28 cellular contexts compared by ENCODE assay signal in the genomic region with DNA sequence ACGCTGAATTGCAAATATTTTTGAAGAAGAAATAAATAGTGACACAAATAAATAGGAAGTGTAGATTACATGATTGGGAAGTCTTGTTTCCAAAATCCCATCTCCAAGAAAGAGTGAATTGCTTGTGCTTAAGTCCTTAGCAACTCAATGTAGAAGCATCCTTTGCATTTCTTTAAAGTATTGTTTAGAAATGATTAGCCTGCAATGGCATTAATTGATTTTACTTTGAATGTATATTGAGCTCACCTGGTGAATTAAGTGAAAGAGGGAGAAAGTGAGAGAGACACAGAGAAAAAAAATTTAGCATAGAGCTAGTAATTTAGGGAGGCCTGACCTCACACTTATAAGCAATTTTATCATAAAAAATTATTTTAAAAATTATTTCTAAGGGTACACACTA.
"Had no signal": no experiment of that assay in that cellular context is flagged by ENCODE, and none has a peak within 500 bp of the region (broad histone marks: within the 10 kb centered on the region; RNA-seq: fewer than 3 reads in every experiment).

No MANE protein-coding gene starts in this region.

- H3K9me3 ChIP-seq: esophagus muscularis mucosa, gastroesophageal sphincter, heart left ventricle, left lung, right lobe of liver, suprapubic skin, transverse colon, upper lobe of right lung, uterus had no signal

- H3K27me3 Mint-ChIP-seq: naive thymus-derived CD4-positive, alpha-beta T cell; progenitor cell of endocrine pancreas; stimulated activated naive CD8-positive, alpha-beta T cell treated with anti-CD3 and anti-CD28 coated beads, Interleukin-15, amount 100 ng/mL, for 72 hours had no signal

- H3K4me3 Mint-ChIP-seq: naive thymus-derived CD4-positive, alpha-beta T cell; nephron; neural progenitor cell; stimulated activated naive CD8-positive, alpha-beta T cell treated with anti-CD3 and anti-CD28 coated beads, Interleukin-15, amount 100 ng/mL, for 72 hours had no signal

- H3K36me3 ChIP-seq: esophagus muscularis mucosa, gastroesophageal sphincter, heart left ventricle, left lung, neural progenitor cell, right lobe of liver, suprapubic skin, transverse colon, upper lobe of right lung, uterus had no signal

- H3K27me3 ChIP-seq: dorsolateral prefrontal cortex, esophagus muscularis mucosa, foreskin keratinocyte, gastroesophageal sphincter, heart left ventricle, hepatocyte, left lung, neural progenitor cell, right lobe of liver, suprapubic skin, transverse colon, upper lobe of right lung, uterus had no signal

- ATAC-seq: foreskin keratinocyte; gastroesophageal sphincter; heart left ventricle; left lung; naive thymus-derived CD4-positive, alpha-beta T cell; right lobe of liver; stimulated activated naive CD8-positive, alpha-beta T cell treated with anti-CD3 and anti-CD28 coated beads, Interleukin-15, amount 100 ng/mL, for 72 hours; upper lobe of right lung had no signal

- H3K4me1 ChIP-seq: esophagus muscularis mucosa, foreskin keratinocyte, gastroesophageal sphincter, heart left ventricle, left lung, right lobe of liver, suprapubic skin, transverse colon, upper lobe of right lung, uterus had no signal

- H3K36me3 Mint-ChIP-seq: neural progenitor cell had no signal

- H3K27ac Mint-ChIP-seq: naive thymus-derived CD4-positive, alpha-beta T cell; nephron; neural progenitor cell; progenitor cell of endocrine pancreas; stimulated activated naive CD8-positive, alpha-beta T cell treated with anti-CD3 and anti-CD28 coated beads, Interleukin-15, amount 100 ng/mL, for 72 hours had no signal

- H3K27ac ChIP-seq: dorsolateral prefrontal cortex, epithelial cell of prostate, esophagus muscularis mucosa, foreskin keratinocyte, gastroesophageal sphincter, heart left ventricle, hepatocyte, left lung, neural progenitor cell, parathyroid adenoma, right lobe of liver, suprapubic skin, transverse colon, upper lobe of right lung, uterus had no signal

- H3K4me3 ChIP-seq: dorsolateral prefrontal cortex, esophagus muscularis mucosa, gastroesophageal sphincter, heart left ventricle, hepatocyte, left lung, neural progenitor cell, right lobe of liver, suprapubic skin, transverse colon, upper lobe of right lung, uterus had no signal

- DNase-seq: dorsolateral prefrontal cortex; effector CD4-positive, alpha-beta T cell; foreskin keratinocyte; heart left ventricle; kidney; left lung; mammary epithelial cell; mesendoderm; midbrain; naive thymus-derived CD4-positive, alpha-beta T cell; right lobe of liver; small intestine; stimulated activated CD4-positive, alpha-beta T cell treated with anti-CD3 and anti-CD28 coated beads, Interleukin-15, amount 100 ng/mL, for 24 hours; stimulated activated CD4-positive, alpha-beta T cell treated with anti-CD3 and anti-CD28 coated beads, Interleukin-2, amount 100 ng/mL, for 48 hours; stimulated activated naive CD4-positive, alpha-beta T cell; stimulated activated naive CD8-positive, alpha-beta T cell treated with anti-CD3 and anti-CD28 coated beads, Interleukin-15, amount 100 ng/mL, for 72 hours; transverse colon; upper lobe of right lung; uterus had no signal

- H3K4me1 Mint-ChIP-seq: naive thymus-derived CD4-positive, alpha-beta T cell; nephron; neural progenitor cell; stimulated activated naive CD8-positive, alpha-beta T cell treated with anti-CD3 and anti-CD28 coated beads, Interleukin-15, amount 100 ng/mL, for 72 hours had no signal

- H3K9ac ChIP-seq: neural progenitor cell, parathyroid adenoma had no signal
